Comparison of ENCODE assay signal across 19 cellular contexts in the genomic region with DNA sequence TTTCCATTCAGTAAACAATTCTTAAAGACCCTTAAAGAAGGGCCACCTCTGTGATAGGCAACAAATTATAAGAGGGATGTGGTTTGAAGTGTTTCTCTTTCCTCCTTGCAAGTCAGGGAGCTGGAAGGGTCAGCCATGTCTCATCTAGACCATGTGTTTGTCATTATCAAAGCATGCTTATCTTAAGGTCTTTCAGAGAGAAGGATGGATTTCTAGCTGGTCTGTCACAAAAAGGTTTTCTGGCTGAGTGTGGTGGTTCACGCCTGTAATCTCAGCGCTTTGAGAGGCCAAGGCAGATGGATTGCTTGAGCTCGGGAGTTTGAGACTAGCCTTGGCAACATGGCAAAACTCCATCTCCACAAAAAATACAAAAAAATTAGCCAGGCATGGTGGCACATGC. TPM values are rescaled to one million over a fixed set of nuclear protein-coding genes. Genes with fewer than 3 reads are reported as not detected.
DNase-seq lines count a peak whose midpoint lies in the region; ATAC-seq and TF ChIP-seq lines count a peak whose summit lies in the region.
"Had no signal": no experiment of that assay in that cellular context is flagged by ENCODE, and none has a peak within 500 bp of the region (broad histone marks: within the 10 kb centered on the region; RNA-seq: fewer than 3 reads in every experiment).

No MANE protein-coding gene starts in this region.

- TF ChIP-seq EP300 in SK-N-SH (IDR thresholded peaks at IDR 0.05; ENCODE audit: borderline replicate concordance in 1 of 2, low read depth in 1 of 2, low read length in 1 of 2): no peak

- peak; percentile 70 for DNase-seq in EH (ENCODE audit: low read depth)
- DNase-seq in SK-N-SH: no peak
- DNase-seq in fibroblast of peridontal ligament (ENCODE audit: extremely low read depth): peak; percentile 68
- peak; percentile 6 for DNase-seq in stromal cell of bone marrow (ENCODE audit: low read depth)
- DNase-seq in MG63: no peak
- DNase-seq in activated T-cell treated with anti-CD3 and anti-CD28 coated beads, Interleukin-2, amount 50 U/mL, for 48 hours: no peak
- no peak for DNase-seq in activated CD4-positive, alpha-beta T cell treated with anti-CD3 and anti-CD28 coated beads, Interleukin-2, amount 10 ng/mL, durations not matched to agents 24 days and 14 days
- DNase-seq: activated B cell treated with CpG ODN at 0.5 μM for 24 hours; activated effector memory CD4-positive, alpha-beta T cell treated with anti-CD3 and anti-CD28 coated beads, Interleukin-2, amount 50 U/mL, for 16 hours; CD8-positive, alpha-beta T cell; dorsolateral prefrontal cortex; H7; lower lobe of right lung; NCI-H1092 treated with DMSO at 0.1 percent for 48 hours; NCI-H82; nephron progenitor cell had no signal

- no peak overlapping the region for H3K27ac Mint-ChIP-seq in activated CD4-positive, alpha-beta T cell treated with anti-CD3 and anti-CD28 coated beads, Interleukin-2, amount 10 ng/mL, durations not matched to agents 24 days and 14 days
- H3K27ac Mint-ChIP-seq: activated B cell treated with CpG ODN at 0.5 μM for 24 hours; CD8-positive, alpha-beta T cell; nephron progenitor cell; T-helper 1 cell treated with Interleukin-12 subunit alpha and Interleukin-12 subunit beta and Interleukin-4 antibody, amounts not matched to agents 30 μg/mL and 1 μg/mL, for 36 hours had no signal

- H3K9me3 Mint-ChIP-seq in activated CD4-positive, alpha-beta T cell treated with anti-CD3 and anti-CD28 coated beads, Interleukin-2, amount 10 ng/mL, durations not matched to agents 24 days and 14 days: no peaks in the 10 kb centered on the region
- H3K9me3 Mint-ChIP-seq: activated B cell treated with CpG ODN at 0.5 μM for 24 hours; CD8-positive, alpha-beta T cell; nephron progenitor cell; T-helper 1 cell treated with Interleukin-12 subunit alpha and Interleukin-12 subunit beta and Interleukin-4 antibody, amounts not matched to agents 30 μg/mL and 1 μg/mL, for 36 hours had no signal

- H3K36me3 ChIP-seq in SK-N-SH (replicated peaks in 1 of 2; ENCODE audit: control insufficient read depth in 1 of 2, insufficient read depth in 2 of 2, low read length in 1 of 2): peaks cover 3% of the 10 kb centered on the region in 2 experiments
- H3K36me3 ChIP-seq in MG63: no peaks in the 10 kb centered on the region; the same call in 1 of the 2 replicates

- peaks cover 5% of the 10 kb centered on the region for H3K4me1 Mint-ChIP-seq in activated CD4-positive, alpha-beta T cell treated with anti-CD3 and anti-CD28 coated beads, Interleukin-2, amount 10 ng/mL, durations not matched to agents 24 days and 14 days
- H3K4me1 Mint-ChIP-seq: nephron progenitor cell had no signal

- H3K9me3 ChIP-seq in SK-N-SH: no peaks in the 10 kb centered on the region
- H3K9me3 ChIP-seq in MG63: no peaks in the 10 kb centered on the region
- H3K9me3 ChIP-seq: gastroesophageal sphincter, lower lobe of right lung had no signal

- no peaks in the 10 kb centered on the region for H3K4me1 ChIP-seq in SK-N-SH (ENCODE audit: control insufficient read depth in 1 of 2, insufficient read depth in 2 of 2, low read depth in 1 of 2, low read length in 1 of 2)
- H3K4me1 ChIP-seq: gastroesophageal sphincter, lower lobe of right lung had no signal

- no peak overlapping the region for H3K4me3 ChIP-seq in SK-N-SH (ENCODE audit: low read depth in 2 of 2, low read length in 1 of 2)
- no peak overlapping the region for H3K4me3 ChIP-seq in MG63
- H3K4me3 ChIP-seq: dorsolateral prefrontal cortex, gastroesophageal sphincter, lower lobe of right lung had no signal

- no peaks in the 10 kb centered on the region for H3F3A ChIP-seq in SK-N-SH (replicated peaks; ENCODE audit: insufficient read depth)

- H2AFZ ChIP-seq in SK-N-SH (ENCODE audit: low read depth): 0 out of 2 replicates have a peak overlapping the region, but pooled peaks have one; percentile 12

- H3K27me3 Mint-ChIP-seq in activated CD4-positive, alpha-beta T cell treated with anti-CD3 and anti-CD28 coated beads, Interleukin-2, amount 10 ng/mL, durations not matched to agents 24 days and 14 days: no peaks in the 10 kb centered on the region
- H3K27me3 Mint-ChIP-seq: activated B cell treated with CpG ODN at 0.5 μM for 24 hours had no signal

- no peaks in the 10 kb centered on the region for H4K20me1 ChIP-seq in SK-N-SH (ENCODE audit: insufficient read depth)

- no peaks in the 10 kb centered on the region for H3K9me2 ChIP-seq in SK-N-SH

- no peak for ATAC-seq in GM18873 (IDR thresholded peaks at IDR 0.05; ENCODE audit: low FRiP score, unreplicated experiment)
- ATAC-seq: CD8-positive, alpha-beta T cell; gastroesophageal sphincter; lower lobe of right lung had no signal

- no peak overlapping the region for H3K9ac ChIP-seq in SK-N-SH

- TF ChIP-seq CTCF in SK-N-SH (IDR thresholded peaks at IDR 0.05): no peak

- no peak overlapping the region for H3K4me2 ChIP-seq in SK-N-SH

- H3K36me3 Mint-ChIP-seq in activated CD4-positive, alpha-beta T cell treated with anti-CD3 and anti-CD28 coated beads, Interleukin-2, amount 10 ng/mL, durations not matched to agents 24 days and 14 days (ENCODE audit: low read depth): peaks cover 28% of the 10 kb centered on the region

- H3K4me3 Mint-ChIP-seq in activated CD4-positive, alpha-beta T cell treated with anti-CD3 and anti-CD28 coated beads, Interleukin-2, amount 10 ng/mL, durations not matched to agents 24 days and 14 days: no peak overlapping the region
- H3K4me3 Mint-ChIP-seq: activated B cell treated with CpG ODN at 0.5 μM for 24 hours; CD8-positive, alpha-beta T cell; nephron progenitor cell; T-helper 1 cell treated with Interleukin-12 subunit alpha and Interleukin-12 subunit beta and Interleukin-4 antibody, amounts not matched to agents 30 μg/mL and 1 μg/mL, for 36 hours had no signal

- intact Hi-C loops in activated CD4-positive, alpha-beta T cell treated with anti-CD3 and anti-CD28 coated beads, Interleukin-2, amount 10 ng/mL, durations not matched to agents 24 days and 14 days (cut with micrococcal nuclease): no loop called here

- H3K27me3 ChIP-seq in SK-N-SH (ENCODE audit: insufficient read depth) (no peaks in the 10 kb centered on the region), MG63 (no peaks in the 10 kb centered on the region)
- H3K27me3 ChIP-seq: dorsolateral prefrontal cortex, gastroesophageal sphincter had no signal

- TF ChIP-seq RAD21 in SK-N-SH (IDR thresholded peaks at IDR 0.05; ENCODE audit: low read length): no peak

- 0 out of 4 replicates have a peak overlapping the region, but pooled peaks of 1 of the 2 experiments have one; percentile 4 for H3K27ac ChIP-seq in SK-N-SH (ENCODE audit: low read depth in 2 of 2, low read length in 1 of 2)
- H3K27ac ChIP-seq: dorsolateral prefrontal cortex, gastroesophageal sphincter, lower lobe of right lung had no signal

- WGBS in SK-N-SH (ENCODE audit: low lambda C conversion rate): 92% methylated on average over 3 of the region's 3 CpGs

- H3K79me2 ChIP-seq in SK-N-SH (ENCODE audit: insufficient read depth): no peaks in the 10 kb centered on the region

- CTCF ChIA-PET in SK-N-SH (lab: Yijun Ruan, JAX): interaction anchor here (1.1 kb wide), 1 partner anchor 41 kb away, joined by 4 read pairs; no protein-coding TSS in a partner anchor

- POLR2A ChIA-PET in SK-N-SH (lab: Yijun Ruan, JAX): no interaction called here

TF ChIP-seq in SK-N-SH, 30 proteins besides CTCF, POLR2A, EP300 and RAD21 (continues in another document):
- TF ChIP-seq REST (IDR thresholded peaks at IDR 0.05; ENCODE audit: low read depth, low read length) (no peak), SIN3A (IDR thresholded peaks at IDR 0.05; ENCODE audit: borderline replicate concordance, low read depth, low read length) (no peak), MEF2A (IDR thresholded peaks at IDR 0.05; ENCODE audit: borderline replicate concordance, low read depth) (no peak), TCF12 (IDR thresholded peaks at IDR 0.05) (no peak), TEAD4 (IDR thresholded peaks at IDR 0.05; ENCODE audit: borderline replicate concordance, insufficient read depth) (no peak), SMC3 (IDR thresholded peaks at IDR 0.05; ENCODE audit: low read depth, low read length) (no peak), RFX5 (IDR thresholded peaks at IDR 0.05; ENCODE audit: low read length) (no peak)

RNA-seq across cellular contexts. Expression of gene PEX13, which starts 59.2 kb away (rescaled TPM):
- 10.3 and 12.4 TPM in 2 replicates for polyA plus RNA-seq in SK-N-SH (2012; rRNA removed)
- 12.3 and 13.0 TPM in 2 replicates for polyA plus RNA-seq in SK-N-SH (2012; cell fraction: cytosol; rRNA removed)
- 6.5 and 9.8 TPM in 2 replicates for polyA plus RNA-seq in SK-N-SH (2012; cell fraction: nucleus; rRNA removed)
- 36.1 and 46.2 TPM in 2 replicates for total RNA-seq in MG63 (2014; rRNA removed; shearing (Covaris generic); ENCODE audit: low replicate concordance)
- total RNA-seq in activated CD4-positive, alpha-beta T cell treated with anti-CD3 and anti-CD28 coated beads, Interleukin-2, amount 10 ng/mL, durations not matched to agents 24 days and 14 days: 18.8 and 19.7 TPM in 2 replicates

RNA-seq across cellular contexts. Expression of gene PUS10, which starts 59.7 kb away (rescaled TPM):
- 2.8 and 4.4 TPM in 2 replicates for polyA plus RNA-seq in SK-N-SH (2012; rRNA removed)
- polyA plus RNA-seq in SK-N-SH (2012; cell fraction: cytosol; rRNA removed): 3.9 and 4.6 TPM in 2 replicates
- 2.9 and 5.2 TPM in 2 replicates for polyA plus RNA-seq in SK-N-SH (2012; cell fraction: nucleus; rRNA removed)
- total RNA-seq in MG63 (2014; rRNA removed; shearing (Covaris generic); ENCODE audit: low replicate concordance): 2.4 and 9.4 TPM in 2 replicates
- total RNA-seq in activated CD4-positive, alpha-beta T cell treated with anti-CD3 and anti-CD28 coated beads, Interleukin-2, amount 10 ng/mL, durations not matched to agents 24 days and 14 days: 7.8 and 8.4 TPM in 2 replicates

Comparison
In these comparisons a context has a peak if more than half of its experiments do, and no peak if none do; other contexts are left out.
1. DNase-seq: peak in EH (single experiment), fibroblast of peridontal ligament (single experiment) and stromal cell of bone marrow (single experiment); none in SK-N-SH (single experiment), MG63 (single experiment), activated T-cell treated with anti-CD3 and anti-CD28 coated beads, Interleukin-2, amount 50 U/mL, for 48 hours (0 of 2) and activated CD4-positive, alpha-beta T cell treated with anti-CD3 and anti-CD28 coated beads, Interleukin-2, amount 10 ng/mL, durations not matched to agents 24 days and 14 days (single experiment).